ENCODE assay signal across 8 cellular contexts in the genomic region with DNA sequence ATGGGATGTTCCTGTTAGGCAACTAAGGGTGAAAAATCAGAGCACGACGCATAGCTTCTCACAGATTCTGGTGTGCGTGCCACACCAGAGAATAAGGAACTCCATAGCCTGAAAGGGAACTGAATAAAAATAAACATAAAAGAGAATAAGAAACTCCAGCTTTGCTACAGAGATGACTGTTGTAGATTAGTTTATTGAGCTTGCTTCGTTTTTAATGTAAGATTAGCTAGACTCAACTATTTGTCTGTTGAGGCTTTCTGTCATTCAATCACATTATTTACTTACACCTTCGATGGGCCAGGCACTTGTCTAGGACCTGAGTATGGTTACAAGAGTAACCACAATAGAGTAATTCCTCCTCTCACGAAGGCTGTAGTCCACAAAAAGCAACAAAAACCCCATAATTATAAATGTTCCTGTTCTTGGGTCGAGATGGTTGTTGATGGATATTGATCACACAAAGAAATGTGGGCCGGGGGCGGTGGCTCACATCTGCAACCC. TPM values are rescaled to one million over a fixed set of nuclear protein-coding genes. Genes with fewer than 3 reads are reported as not detected.
DNase-seq lines count a peak whose midpoint lies in the region; ATAC-seq and TF ChIP-seq lines count a peak whose summit lies in the region.

No MANE protein-coding gene starts in this region.

- peak overlapping the region; percentile 62 for H3K4me2 ChIP-seq in neural progenitor cell

- H3K4me1 ChIP-seq in CD8-positive, alpha-beta memory T cell (ENCODE audit: insufficient read depth, low read length) = peaks cover 25% of the 10 kb centered on the region
- H3K4me1 ChIP-seq in neural progenitor cell = peaks cover 15% of the 10 kb centered on the region

- TF ChIP-seq CTCF in chondrocyte (IDR thresholded peaks at IDR 0.05) (no peak), neural progenitor cell (IDR thresholded peaks at IDR 0.05) (no peak)

- H3K4me3 ChIP-seq in CD8-positive, alpha-beta memory T cell (ENCODE audit: low read length) = peak overlapping the region; percentile 97
- peak overlapping the region; percentile 90 for H3K4me3 ChIP-seq in MG63
- H3K4me3 ChIP-seq in neural progenitor cell = peak overlapping the region; percentile 86

- H3K9me3 Mint-ChIP-seq in CD8-positive, alpha-beta memory T cell = no peaks in the 10 kb centered on the region
- H3K9me3 Mint-ChIP-seq in chondrocyte (ENCODE audit: low read depth) = no peaks in the 10 kb centered on the region
- H3K9me3 Mint-ChIP-seq in neural progenitor cell = no peaks in the 10 kb centered on the region

- H3K36me3 Mint-ChIP-seq in CD8-positive, alpha-beta memory T cell = peaks cover 5 to 48% (median 14%) of the 10 kb centered on the region in 3 donors
- H3K36me3 Mint-ChIP-seq in chondrocyte (ENCODE audit: low read depth) (peaks cover 21% of the 10 kb centered on the region), neural progenitor cell (peaks cover 23% of the 10 kb centered on the region)

- no peaks in the 10 kb centered on the region for H3K9me3 ChIP-seq in CD8-positive, alpha-beta memory T cell (ENCODE audit: low read length)
- no peaks in the 10 kb centered on the region for H3K9me3 ChIP-seq in MG63
- H3K9me3 ChIP-seq in neural progenitor cell (ENCODE audit: low read depth) = no peaks in the 10 kb centered on the region

- peak overlapping the region; percentile 64 for H2AFZ ChIP-seq in neural progenitor cell (replicated peaks)

- peak overlapping the region; percentile 79 to 99 (median 97) for H3K27ac Mint-ChIP-seq in CD8-positive, alpha-beta memory T cell
- peak overlapping the region; percentile 100 for H3K27ac Mint-ChIP-seq in chondrocyte (ENCODE audit: unreplicated experiment)
- H3K27ac Mint-ChIP-seq in neural progenitor cell = peak overlapping the region; percentile 99

- peaks cover 18% of the 10 kb centered on the region for H3K36me3 ChIP-seq in CD8-positive, alpha-beta memory T cell (ENCODE audit: insufficient read depth, low read length)
- H3K36me3 ChIP-seq in MG63 (peaks cover 54% of the 10 kb centered on the region), neural progenitor cell (peaks cover 10% of the 10 kb centered on the region)

- peak overlapping the region; percentile 39 to 98 (median 96) for H3K4me3 Mint-ChIP-seq in CD8-positive, alpha-beta memory T cell
- H3K4me3 Mint-ChIP-seq in chondrocyte (ENCODE audit: unreplicated experiment) (peak overlapping the region; percentile 90), neural progenitor cell (peak overlapping the region; percentile 91)

- peaks cover 66% of the 10 kb centered on the region for H3F3A ChIP-seq in neural progenitor cell (ENCODE audit: low read depth)

- ATAC-seq in GM21390 (IDR thresholded peaks at IDR 0.05; ENCODE audit: unreplicated experiment) = no peak

- H3K9ac ChIP-seq in neural progenitor cell = no peak overlapping the region

- no peaks in the 10 kb centered on the region for H3K27me3 Mint-ChIP-seq in CD8-positive, alpha-beta memory T cell
- H3K27me3 Mint-ChIP-seq in chondrocyte (ENCODE audit: low read depth) = no peaks in the 10 kb centered on the region
- H3K27me3 Mint-ChIP-seq in neural progenitor cell (ENCODE audit: insufficient read depth, low read depth) = peaks cover 4% of the 10 kb centered on the region

- no peak for DNase-seq in CD8-positive, alpha-beta memory T cell
- DNase-seq in MG63 (no peak), chondrocyte (ENCODE audit: low spot score) (no peak), neural progenitor cell (ENCODE audit: low spot score) (no peak), DMS114 treated with DMSO at 0.1 percent for 48 hours (lab: John Stamatoyannopoulos, UW; ENCODE audit: unreplicated experiment) (no peak), NK-92 (lab: John Stamatoyannopoulos, UW; ENCODE audit: unreplicated experiment) (no peak)
- no peak for DNase-seq in NK-92 treated with Interleukin-12 subunit alpha and Interleukin-12 subunit beta, amount 100 ng/mL, for 24 hours (lab: John Stamatoyannopoulos, UW)

- CTCF ChIA-PET in CD8-positive, alpha-beta memory T cell (lab: Charles Lee) = interaction anchor here (0.8 to 2.0 kb wide), 10 partner anchors 13 to 102 kb away, joined by 3 to 8 read pairs (median 4); a partner anchor contains a TSS

- peaks cover 40 to 49% (median 45%) of the 10 kb centered on the region in 3 donors for H3K4me1 Mint-ChIP-seq in CD8-positive, alpha-beta memory T cell
- H3K4me1 Mint-ChIP-seq in chondrocyte (ENCODE audit: low read depth) = peaks cover 41% of the 10 kb centered on the region
- H3K4me1 Mint-ChIP-seq in neural progenitor cell = peaks cover 23% of the 10 kb centered on the region

- peaks cover 38% of the 10 kb centered on the region for H3K79me2 ChIP-seq in neural progenitor cell (ENCODE audit: low read depth)

- H3K27ac ChIP-seq in CD8-positive, alpha-beta memory T cell (ENCODE audit: low read depth, low read length) = peak overlapping the region; percentile 93
- H3K27ac ChIP-seq in neural progenitor cell = peak overlapping the region; percentile 90

- POLR2A ChIA-PET in CD8-positive, alpha-beta memory T cell (lab: Charles Lee) = interaction anchor here (0.6 to 2.8 kb wide), 14 partner anchors 11 to 861 kb away, joined by 3 to 65 read pairs (median 5); a partner anchor contains a TSS

- peaks cover 10% of the 10 kb centered on the region for H4K20me1 ChIP-seq in neural progenitor cell (ENCODE audit: low read depth)

- H3K27me3 ChIP-seq in CD8-positive, alpha-beta memory T cell (ENCODE audit: insufficient read depth, low read length, poor library complexity, severe bottlenecking) = no peaks in the 10 kb centered on the region
- no peaks in the 10 kb centered on the region for H3K27me3 ChIP-seq in MG63
- H3K27me3 ChIP-seq in neural progenitor cell = no peaks in the 10 kb centered on the region

RNA-seq across cellular contexts. Expression of a gene that starts 0.8 kb away (rescaled TPM):
- 10 to 100 TPM; 32.1 to 33.7 TPM for total RNA-seq in CD8-positive, alpha-beta memory T cell
- 12.1 TPM for polyA plus RNA-seq in CD8-positive, alpha-beta memory T cell
- 8.5 and 11.0 TPM in 2 replicates for total RNA-seq in MG63 (2014; rRNA removed; shearing (Covaris generic); ENCODE audit: low replicate concordance)
- 16.8 to 21.8 TPM (median 20.2 TPM) in 3 replicates for total RNA-seq in chondrocyte
- total RNA-seq in neural progenitor cell (ENCODE audit: low replicate concordance) = 34.5 and 49.1 TPM in 2 replicates

RNA-seq across cellular contexts. Expression of a gene that starts 25.2 kb away (rescaled TPM):
- 10 to 100 TPM; 84.3 to 87.1 TPM for total RNA-seq in CD8-positive, alpha-beta memory T cell
- 40.3 TPM for polyA plus RNA-seq in CD8-positive, alpha-beta memory T cell
- total RNA-seq in MG63 (2014; rRNA removed; shearing (Covaris generic); ENCODE audit: low replicate concordance) = 54.6 and 57.9 TPM in 2 replicates
- total RNA-seq in chondrocyte (50.7 to 61.5 TPM (median 51.0 TPM) in 3 replicates), neural progenitor cell (ENCODE audit: low replicate concordance) (156 and 248 TPM in 2 replicates)

RNA-seq across cellular contexts. Expression of a gene that starts 25.5 kb away (rescaled TPM):
- 10 to 100 TPM; 66.0 to 69.6 TPM for total RNA-seq in CD8-positive, alpha-beta memory T cell
- 3.8 TPM for polyA plus RNA-seq in CD8-positive, alpha-beta memory T cell
- total RNA-seq in MG63 (2014; rRNA removed; shearing (Covaris generic); ENCODE audit: low replicate concordance) = 20.5 and 32.1 TPM in 2 replicates
- total RNA-seq in chondrocyte (9.2 to 22.6 TPM (median 11.8 TPM) in 3 replicates), neural progenitor cell (ENCODE audit: low replicate concordance) (196 and 249 TPM in 2 replicates)
